ENCODE assay signal across 10 cellular contexts in genomic region chrX:28586291-28586690, GRCh38. TPM values are rescaled to one million over a fixed set of nuclear protein-coding genes. Genes with fewer than 3 reads are reported as not detected.
A peak's percentile ranks its signal among the peaks of the same experiment; 100 is the strongest.
DNase-seq lines count a peak whose midpoint lies in the region; ATAC-seq lines count a peak whose summit lies in the region.
"Had no signal": no experiment of that assay in that cellular context is flagged by ENCODE, and none has a peak within 500 bp of the region (broad histone marks: within the 10 kb centered on the region; RNA-seq: fewer than 3 reads in every experiment).

No MANE protein-coding gene starts in this region.

- no peak for ATAC-seq in HG02759 (IDR thresholded peaks at IDR 0.05; ENCODE audit: unreplicated experiment)
- ATAC-seq in HG02870 (IDR thresholded peaks at IDR 0.05; ENCODE audit: unreplicated experiment) = no peak
- ATAC-seq: natural killer cell treated with Interleukin-12 subunit alpha and Interleukin-12 subunit beta and Interleukin-15 and Interleukin-18, amount 100 ng/mL, for 72 hours had no signal

- H3K9ac ChIP-seq in stomach smooth muscle (ENCODE audit: low read length in 2 of 2) = peak overlapping the region in 1 of 2 donors; percentile 66

- no peaks in the 10 kb centered on the region for H3K9me3 ChIP-seq in ectodermal cell (ENCODE audit: control insufficient read depth, low read length)
- H3K9me3 ChIP-seq in stomach smooth muscle (ENCODE audit: control insufficient read depth in 2 of 2, low read length in 2 of 2) = no peaks in the 10 kb centered on the region

- H3K4me3 ChIP-seq in ectodermal cell (ENCODE audit: insufficient read depth, low read depth, low read length) (peak overlapping the region; percentile 47), stomach smooth muscle (ENCODE audit: low read length in 2 of 2) (peak overlapping the region; percentile 24 to 73)

- WGBS in ectodermal cell, 2 experiments = 0% methylated on average over 4 to 8 of the region's 9 CpGs

- no peaks in the 10 kb centered on the region for H3K36me3 ChIP-seq in ectodermal cell (ENCODE audit: control insufficient read depth, insufficient read depth, low read length)
- no peaks in the 10 kb centered on the region for H3K36me3 ChIP-seq in stomach smooth muscle (ENCODE audit: control insufficient read depth in 2 of 2, insufficient read depth in 2 of 2, low read length in 2 of 2)

- H3K27ac ChIP-seq in ectodermal cell (ENCODE audit: insufficient read depth, low read depth, low read length, poor library complexity, severe bottlenecking) = no peak overlapping the region
- no peak overlapping the region for H3K27ac ChIP-seq in stomach smooth muscle (ENCODE audit: low read length)

- peak; percentile 34 for DNase-seq in NCI-H510A (lab: John Stamatoyannopoulos, UW)
- DNase-seq in islet precursor cell = peak; percentile 59
- DNase-seq in DMS114 treated with DMSO at 0.1 percent for 48 hours (lab: John Stamatoyannopoulos, UW; ENCODE audit: unreplicated experiment) = no peak
- DNase-seq in NCI-H1048 (lab: John Stamatoyannopoulos, UW) = no peak
- DNase-seq: cortex of kidney had no signal

- no peaks in the 10 kb centered on the region for H3K27me3 ChIP-seq in ectodermal cell (ENCODE audit: control insufficient read depth, insufficient read depth, low read length, poor library complexity, severe bottlenecking)
- H3K27me3 ChIP-seq in stomach smooth muscle (ENCODE audit: control insufficient read depth in 1 of 2, insufficient read depth in 2 of 2, low read length in 2 of 2) = no peaks in the 10 kb centered on the region

- H3K4me1 ChIP-seq in ectodermal cell (ENCODE audit: control insufficient read depth, insufficient read depth, low read length) = no peaks in the 10 kb centered on the region
- H3K4me1 ChIP-seq in stomach smooth muscle (ENCODE audit: control insufficient read depth, insufficient read depth, low read length) = no peaks in the 10 kb centered on the region

RNA-seq across cellular contexts. Expression of gene IL1RAPL1, which starts 1.0 kb away (rescaled TPM):
- 3.2 TPM for polyA plus RNA-seq in ectodermal cell (2013, experiment 1 of 4)
- polyA plus RNA-seq in ectodermal cell (2013, experiment 2 of 4) = 3.7 TPM
- 1.9 TPM for polyA plus RNA-seq in ectodermal cell (2013, experiment 3 of 4)
- polyA plus RNA-seq in ectodermal cell (2013, experiment 4 of 4) = 2.3 TPM

Comparison
In these comparisons a context has a peak if more than half of its experiments do, and no peak if none do; other contexts are left out.
1. DNase-seq: peak in NCI-H510A (single experiment) and islet precursor cell (single experiment); none in DMS114 treated with DMSO at 0.1 percent for 48 hours (single experiment) and NCI-H1048 (single experiment).